Comparison of ENCODE assay signal across 8 cellular contexts in the genomic region with DNA sequence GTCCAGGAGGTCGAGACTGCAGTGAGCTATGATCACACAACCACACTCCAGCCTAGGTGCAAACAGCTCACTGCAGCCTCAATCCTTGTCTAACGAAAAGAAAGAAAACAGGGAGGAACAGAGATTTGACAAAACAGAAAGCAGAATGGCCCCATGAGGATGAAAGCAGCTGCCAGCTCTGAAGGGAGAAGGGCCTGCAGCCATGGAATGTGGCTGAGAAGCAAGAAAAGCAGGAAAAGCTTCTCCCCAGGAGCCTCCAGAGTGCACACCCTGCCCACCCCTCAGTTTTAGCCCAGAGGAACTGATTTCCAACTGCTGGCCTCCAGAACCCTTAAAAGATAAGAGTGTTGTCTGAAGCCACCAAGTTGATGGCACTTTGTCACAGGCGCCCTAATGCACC. TPM values are rescaled to one million over a fixed set of nuclear protein-coding genes. Genes with fewer than 3 reads are reported as not detected.
DNase-seq lines count a peak whose midpoint lies in the region; ATAC-seq and TF ChIP-seq lines count a peak whose summit lies in the region.

No MANE protein-coding gene starts in this region.

- CTCF ChIA-PET in Panc1 (lab: Charles Lee): no interaction called here

- POLR2A ChIA-PET in Panc1 (lab: Charles Lee): no interaction called here

- H3K9ac ChIP-seq in BLaER1 treated with 17β-estradiol and CSF1 and Interleukin-3, amounts not matched to agents 10 nM and 100 nM: peak overlapping the region in 10 of 11 experiments; percentile 9 to 76 (median 64); a peak in 15 of 22 replicates

- H3K27me3 ChIP-seq in BLaER1 treated with 17β-estradiol and CSF1 and Interleukin-3, amounts not matched to agents 10 nM and 100 nM: no peaks in the 10 kb centered on the region
- H3K27me3 ChIP-seq in Panc1 (ENCODE audit: control insufficient read depth, insufficient read depth, low read length): no peaks in the 10 kb centered on the region
- H3K27me3 ChIP-seq in esophagus (ENCODE audit: control insufficient read depth in 1 of 2, insufficient read depth in 2 of 2, low read length in 2 of 2): no peaks in the 10 kb centered on the region
- H3K27me3 ChIP-seq in osteoblast (ENCODE audit: insufficient read depth, low read length): no peaks in the 10 kb centered on the region

- H3K79me2 ChIP-seq in osteoblast (ENCODE audit: insufficient read depth, low read length): peaks cover 79% of the 10 kb centered on the region

- H3K4me1 ChIP-seq in BLaER1 treated with 17β-estradiol and CSF1 and Interleukin-3, amounts not matched to agents 10 nM and 100 nM: peaks cover 85 to 97% (median 93%) of the 10 kb centered on the region in 10 experiments
- H3K4me1 ChIP-seq in Panc1 (ENCODE audit: control insufficient read depth, insufficient read depth, low read length): peaks cover 85% of the 10 kb centered on the region
- peaks cover 0 to 25% of the 10 kb centered on the region in 2 donors for H3K4me1 ChIP-seq in esophagus (ENCODE audit: control insufficient read depth in 2 of 2, insufficient read depth in 2 of 2, low read length in 1 of 2)
- H3K4me1 ChIP-seq in osteoblast (ENCODE audit: insufficient read depth, low read length): peaks cover 77% of the 10 kb centered on the region

- H3K27ac ChIP-seq in BLaER1 treated with 17β-estradiol and CSF1 and Interleukin-3, amounts not matched to agents 10 nM and 100 nM: peak overlapping the region; percentile 25 to 99 (median 87); a peak in 21 of 22 replicates
- H3K27ac ChIP-seq in Panc1 (ENCODE audit: low read length) (peak overlapping the region; percentile 99), esophagus (ENCODE audit: low read depth in 2 of 2, low read length in 1 of 2) (peak overlapping the region; percentile 86 to 91), osteoblast (ENCODE audit: low read depth, low read length) (peak overlapping the region; percentile 97)

- peak overlapping the region; percentile 2 for H2AFZ ChIP-seq in osteoblast (ENCODE audit: low read length)

- peak overlapping the region in 2 of 10 experiments; percentile 55 to 56; a peak in 1 of 20 replicates for H3K4me3 ChIP-seq in BLaER1 treated with 17β-estradiol and CSF1 and Interleukin-3, amounts not matched to agents 10 nM and 100 nM
- H3K4me3 ChIP-seq in Panc1 (ENCODE audit: low read depth in 2 of 2, low read length in 2 of 2): no peak overlapping the region
- peak overlapping the region in 1 of 2 donors; percentile 27 for H3K4me3 ChIP-seq in esophagus (ENCODE audit: low read depth in 1 of 2, low read length in 2 of 2)
- H3K4me3 ChIP-seq in osteoblast (ENCODE audit: insufficient read depth, low read length): peak overlapping the region; percentile 0

- in situ Hi-C loops in Panc1 (cut with HindIII; ENCODE audit: low pct_unique_long_range_greater_than_20kb, low sequenced_read_pairs): no loop called here

- H3K9me3 ChIP-seq in BLaER1 treated with 17β-estradiol and CSF1 and Interleukin-3, amounts not matched to agents 10 nM and 100 nM (replicated peaks in 1 of 11): no peaks in the 10 kb centered on the region
- H3K9me3 ChIP-seq in Panc1 (ENCODE audit: control insufficient read depth, insufficient read depth, low read depth, low read length): no peaks in the 10 kb centered on the region
- H3K9me3 ChIP-seq in esophagus (ENCODE audit: control insufficient read depth in 2 of 2, insufficient read depth in 1 of 2, low read depth in 1 of 2, low read length in 1 of 2): no peaks in the 10 kb centered on the region
- no peaks in the 10 kb centered on the region for H3K9me3 ChIP-seq in osteoblast (ENCODE audit: low read depth, low read length)

- 54 to 59% methylated on average over 3 of the region's 3 CpGs for WGBS in esophagus, 2 donors

- no peaks in the 10 kb centered on the region; a peak in 1 of 22 replicates for H3K36me3 ChIP-seq in BLaER1 treated with 17β-estradiol and CSF1 and Interleukin-3, amounts not matched to agents 10 nM and 100 nM
- H3K36me3 ChIP-seq in Panc1 (ENCODE audit: control insufficient read depth, insufficient read depth, low read length) (no peaks in the 10 kb centered on the region), esophagus (ENCODE audit: control insufficient read depth in 2 of 2, insufficient read depth in 2 of 2, low read length in 1 of 2) (no peaks in the 10 kb centered on the region), osteoblast (ENCODE audit: insufficient read depth, low read length) (no peaks in the 10 kb centered on the region)

- ATAC-seq in Panc1 (no peak), HG03460 (IDR thresholded peaks at IDR 0.05; ENCODE audit: unreplicated experiment) (no peak)

- TF ChIP-seq CTCF in Panc1 (IDR thresholded peaks at IDR 0.05) (no peak), osteoblast (IDR thresholded peaks at IDR 0.05; ENCODE audit: extremely low read depth, low read depth, low read length) (no peak)

- BruUV-seq in Panc1 (replicated peaks; lab: Mats Ljungman, UMichigan): no TSS peak

- intact Hi-C loops in Panc1 (cut with micrococcal nuclease; ENCODE audit: unreplicated experiment): no loop called here

- no peak for DNase-seq in Panc1 (ENCODE audit: low read depth, low spot score)
- DNase-seq in osteoblast (ENCODE audit: insufficient read length, low spot score, missing footprints): no peak
- no peak for DNase-seq in HCEC 1CT
- DNase-seq in DMS114 treated with DMSO at 0.1 percent for 48 hours (lab: John Stamatoyannopoulos, UW; ENCODE audit: unreplicated experiment): no peak
- no peak for DNase-seq in NCI-H1092 treated with DMSO at 0.1 percent for 48 hours (lab: John Stamatoyannopoulos, UW)

- H3K4me2 ChIP-seq in BLaER1 treated with 17β-estradiol and CSF1 and Interleukin-3, amounts not matched to agents 10 nM and 100 nM: peak overlapping the region; percentile 86 to 98 (median 93)
- peak overlapping the region; percentile 87 for H3K4me2 ChIP-seq in osteoblast (ENCODE audit: insufficient read depth, low read length)

- peaks cover 0 to 68% (median 15%) of the 10 kb centered on the region in 11 experiments; a peak in 14 of 22 replicates for H4K20me1 ChIP-seq in BLaER1 treated with 17β-estradiol and CSF1 and Interleukin-3, amounts not matched to agents 10 nM and 100 nM
- peaks cover 3% of the 10 kb centered on the region for H4K20me1 ChIP-seq in osteoblast (ENCODE audit: insufficient read depth, low read length)

RNA-seq across cellular contexts. Expression of a gene that starts 13.0 kb away (rescaled TPM):
- total RNA-seq in Panc1 (2021; ENCODE audit: unreplicated experiment) (92.7 TPM), osteoblast (126 and 132 TPM in 2 replicates)
- 73.6 TPM for polyA plus RNA-seq in Panc1 (2012; ENCODE audit: insufficient read length)
- polyA plus RNA-seq in esophagus: 10 to 100 TPM; 25.4 to 28.9 TPM

RNA-seq across cellular contexts. Expression of a gene that starts 40.1 kb away (rescaled TPM):
- 21.3 TPM for total RNA-seq in Panc1 (2021; ENCODE audit: unreplicated experiment)
- 40.1 TPM for polyA plus RNA-seq in Panc1 (2012; ENCODE audit: insufficient read length)
- 10 to 100 TPM in 1 of 2 donors, 1 to 10 TPM in 1; 6.0 to 12.5 TPM for polyA plus RNA-seq in esophagus
- total RNA-seq in osteoblast: 5.9 and 8.0 TPM in 2 replicates
